In genomic region chr15:60384052-60384451, GRCh38 we compare ENCODE assay signal across 1 cellular context.
TF ChIP-seq lines count a peak whose summit lies in the region.

No MANE protein-coding gene starts in this region.

TF ChIP-seq in A549, 52 proteins besides CTCF, POLR2A, EP300 and RAD21 (continued from another document):
- no peak for TF ChIP-seq ATOH8 (CRISPR knock-in tag; IDR thresholded peaks at IDR 0.05; ENCODE audit: low read depth)
- no peak for TF ChIP-seq TFCP2L1 (CRISPR knock-in tag; IDR thresholded peaks at IDR 0.05)
- no peak for TF ChIP-seq MAZ (IDR thresholded peaks at IDR 0.05; ENCODE audit: borderline replicate concordance, low read depth, low read length)
- no peak for TF ChIP-seq RARB (CRISPR knock-in tag; IDR thresholded peaks at IDR 0.05)
- no peak for TF ChIP-seq EHF (CRISPR knock-in tag; IDR thresholded peaks at IDR 0.05)
- no peak for TF ChIP-seq CEBPB (IDR thresholded peaks at IDR 0.05)
- TF ChIP-seq BHLHE40 (IDR thresholded peaks at IDR 0.05; ENCODE audit: low read depth, low read length): no peak
- TF ChIP-seq USF2 (IDR thresholded peaks at IDR 0.05): no peak
- no peak for TF ChIP-seq E2F6 (IDR thresholded peaks at IDR 0.05; ENCODE audit: borderline replicate concordance, low read depth)
